1 cellular context compared by ENCODE assay signal in the genomic region with DNA sequence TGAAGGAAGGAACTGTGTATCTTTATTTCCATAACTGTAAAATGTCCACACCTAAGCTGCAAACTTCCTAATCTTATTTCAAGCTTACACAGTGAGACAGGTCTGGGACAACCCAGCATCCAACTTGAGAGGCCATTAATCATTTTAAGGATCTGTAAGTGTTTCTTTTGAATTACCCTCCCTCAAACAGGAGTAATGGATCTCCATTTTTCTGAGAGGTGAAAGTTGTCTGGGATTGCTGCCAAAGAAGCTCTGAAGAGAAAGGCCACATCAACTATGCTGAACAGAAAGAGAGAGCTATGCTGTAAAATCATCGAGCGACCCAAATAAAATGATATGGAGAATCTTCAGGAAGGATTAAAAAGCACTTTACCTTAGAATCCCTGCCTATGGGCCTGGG.
A peak's percentile ranks its signal among the peaks of the same experiment; 100 is the strongest.
TF ChIP-seq lines count a peak whose summit lies in the region.

No MANE protein-coding gene starts in this region.

TF ChIP-seq in HEK293, 187 proteins besides CTCF, POLR2A, EP300 and RAD21 (continued from another document):
- TF ChIP-seq ZBTB26 (tag by site-specific recombination; optimal IDR thresholded peaks at IDR 0.05) (no peak), ZNF664 (tag by site-specific recombination; IDR thresholded peaks at IDR 0.05) (no peak), ZNF626 (tag by site-specific recombination; IDR thresholded peaks at IDR 0.05) (no peak), ZXDB (tag by site-specific recombination; IDR thresholded peaks at IDR 0.05) (peak; percentile 68), ZNF324 (tag by site-specific recombination; IDR thresholded peaks at IDR 0.05) (no peak), HOXC10 (CRISPR knock-in tag; IDR thresholded peaks at IDR 0.05) (no peak), ZNF510 (tag by site-specific recombination; IDR thresholded peaks at IDR 0.05; ENCODE audit: insufficient replicate concordance) (no peak), ZNF311 (tag by site-specific recombination; IDR thresholded peaks at IDR 0.05; ENCODE audit: borderline replicate concordance) (no peak), ZNF423 (tag by site-specific recombination; IDR thresholded peaks at IDR 0.05) (no peak), PRDM1 (tag by site-specific recombination; IDR thresholded peaks at IDR 0.05) (no peak; the same call in 1 of the 2 replicates)
- TF ChIP-seq, protein P1, sequence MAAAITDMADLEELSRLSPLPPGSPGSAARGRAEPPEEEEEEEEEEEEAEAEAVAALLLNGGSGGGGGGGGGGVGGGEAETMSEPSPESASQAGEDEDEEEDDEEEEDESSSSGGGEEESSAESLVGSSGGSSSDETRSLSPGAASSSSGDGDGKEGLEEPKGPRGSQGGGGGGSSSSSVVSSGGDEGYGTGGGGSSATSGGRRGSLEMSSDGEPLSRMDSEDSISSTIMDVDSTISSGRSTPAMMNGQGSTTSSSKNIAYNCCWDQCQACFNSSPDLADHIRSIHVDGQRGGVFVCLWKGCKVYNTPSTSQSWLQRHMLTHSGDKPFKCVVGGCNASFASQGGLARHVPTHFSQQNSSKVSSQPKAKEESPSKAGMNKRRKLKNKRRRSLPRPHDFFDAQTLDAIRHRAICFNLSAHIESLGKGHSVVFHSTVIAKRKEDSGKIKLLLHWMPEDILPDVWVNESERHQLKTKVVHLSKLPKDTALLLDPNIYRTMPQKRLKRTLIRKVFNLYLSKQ (tag by site-specific recombination; IDR thresholded peaks at IDR 0.05; ENCODE audit: borderline replicate concordance), result no peak
- TF ChIP-seq, protein P2, sequence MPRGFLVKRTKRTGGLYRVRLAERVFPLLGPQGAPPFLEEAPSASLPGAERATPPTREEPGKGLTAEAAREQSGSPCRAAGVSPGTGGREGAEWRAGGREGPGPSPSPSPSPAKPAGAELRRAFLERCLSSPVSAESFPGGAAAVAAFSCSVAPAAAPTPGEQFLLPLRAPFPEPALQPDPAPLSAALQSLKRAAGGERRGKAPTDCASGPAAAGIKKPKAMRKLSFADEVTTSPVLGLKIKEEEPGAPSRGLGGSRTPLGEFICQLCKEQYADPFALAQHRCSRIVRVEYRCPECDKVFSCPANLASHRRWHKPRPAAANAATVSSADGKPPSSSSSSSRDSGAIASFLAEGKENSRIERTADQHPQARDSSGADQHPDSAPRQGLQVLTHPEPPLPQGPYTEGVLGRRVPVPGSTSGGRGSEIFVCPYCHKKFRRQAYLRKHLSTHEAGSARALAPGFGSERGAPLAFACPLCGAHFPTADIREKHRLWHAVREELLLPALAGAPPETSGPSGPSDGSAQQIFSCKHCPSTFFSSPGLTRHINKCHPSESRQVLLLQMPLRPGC (tag by site-specific recombination; IDR thresholded peaks at IDR 0.05), result 0 out of 2 replicates have a peak, but pooled peaks have one; percentile 56
- TF ChIP-seq, protein P3, sequence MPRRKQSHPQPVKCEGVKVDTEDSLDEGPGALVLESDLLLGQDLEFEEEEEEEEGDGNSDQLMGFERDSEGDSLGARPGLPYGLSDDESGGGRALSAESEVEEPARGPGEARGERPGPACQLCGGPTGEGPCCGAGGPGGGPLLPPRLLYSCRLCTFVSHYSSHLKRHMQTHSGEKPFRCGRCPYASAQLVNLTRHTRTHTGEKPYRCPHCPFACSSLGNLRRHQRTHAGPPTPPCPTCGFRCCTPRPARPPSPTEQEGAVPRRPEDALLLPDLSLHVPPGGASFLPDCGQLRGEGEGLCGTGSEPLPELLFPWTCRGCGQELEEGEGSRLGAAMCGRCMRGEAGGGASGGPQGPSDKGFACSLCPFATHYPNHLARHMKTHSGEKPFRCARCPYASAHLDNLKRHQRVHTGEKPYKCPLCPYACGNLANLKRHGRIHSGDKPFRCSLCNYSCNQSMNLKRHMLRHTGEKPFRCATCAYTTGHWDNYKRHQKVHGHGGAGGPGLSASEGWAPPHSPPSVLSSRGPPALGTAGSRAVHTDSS (tag by site-specific recombination; IDR thresholded peaks at IDR 0.05), result no peak
